ENCODE assay signal across 8 cellular contexts in genomic region chr3:56183529-56183928, GRCh38.
"Had no signal": no experiment of that assay in that cellular context is flagged by ENCODE, and none has a peak within 500 bp of the region (broad histone marks: within the 10 kb centered on the region; RNA-seq: fewer than 3 reads in every experiment).

No MANE protein-coding gene starts in this region.

- H3K27ac Mint-ChIP-seq: H9 had no signal

- H2AFZ ChIP-seq: GM23248 had no signal

- H3K4me1 Mint-ChIP-seq: H9 had no signal

- DNase-seq: GM23248, H9, HCEC 1CT, IMR-90, KBM-7 had no signal

- H3K9me3 Mint-ChIP-seq: H9 had no signal

- FAIRE-seq: H1, H54 had no signal

- H3K4me3 Mint-ChIP-seq: H9 had no signal

- H3K27ac ChIP-seq: GM23248, HL-60 had no signal

- H3K4me3 ChIP-seq: GM23248 had no signal

- H3K9ac ChIP-seq: GM23248 had no signal
